19 cellular contexts compared by ENCODE assay signal in genomic region chr16:11524098-11524760, GRCh38.
DNase-seq lines count a peak whose midpoint lies in the region; ATAC-seq, FAIRE-seq and TF ChIP-seq lines count a peak whose summit lies in the region.
"Had no signal": no experiment of that assay in that cellular context is flagged by ENCODE, and none has a peak within 500 bp of the region (broad histone marks: within the 10 kb centered on the region; RNA-seq: fewer than 3 reads in every experiment).

No MANE protein-coding gene starts in this region.

- H3K23ac ChIP-seq in IMR-90 (ENCODE audit: low read depth, low read length), result no peak overlapping the region

- no peak overlapping the region for H4K91ac ChIP-seq in IMR-90 (ENCODE audit: insufficient read depth, low read depth, low read length)

- no peaks in the 10 kb centered on the region for H3K4me1 ChIP-seq in IMR-90 (ENCODE audit: control insufficient read depth, insufficient read depth, low read length)
- H3K4me1 ChIP-seq in kidney (ENCODE audit: control insufficient read depth in 1 of 2, insufficient read depth in 1 of 2, low read depth in 1 of 2, low read length in 2 of 2), result no peaks in the 10 kb centered on the region
- H3K4me1 ChIP-seq: HAP-1, SJCRH30 had no signal

- H3K9me3 ChIP-seq in IMR-90 (ENCODE audit: control insufficient read depth, insufficient read depth, low read length), result peaks cover 6% of the 10 kb centered on the region
- peaks cover 0 to 3% of the 10 kb centered on the region in 2 donors for H3K9me3 ChIP-seq in kidney (ENCODE audit: control insufficient read depth in 1 of 2, low read length in 2 of 2)
- H3K9me3 ChIP-seq: HAP-1, SJCRH30 had no signal

- H3K4me2 ChIP-seq in IMR-90 (ENCODE audit: low read depth, low read length), result no peak overlapping the region

- H3K27ac ChIP-seq in IMR-90 (ENCODE audit: insufficient read depth, low read length), result no peak overlapping the region
- no peak overlapping the region for H3K27ac ChIP-seq in brain microvascular endothelial cell
- no peak overlapping the region for H3K27ac ChIP-seq in kidney (ENCODE audit: low read depth in 2 of 2, low read length in 2 of 2)
- H3K27ac ChIP-seq: SJCRH30 had no signal

- peak; percentile 28; the same call in 1 of the 2 replicates for TF ChIP-seq CTCF in IMR-90 (conservative IDR thresholded peaks at IDR 0.05; ENCODE audit: low read depth, low read length)
- peak; percentile 27 for TF ChIP-seq CTCF in brain microvascular endothelial cell (IDR thresholded peaks at IDR 0.05; ENCODE audit: low read depth, low read length, missing control alignments)
- TF ChIP-seq CTCF in kidney (IDR thresholded peaks at IDR 0.05; ENCODE audit: borderline replicate concordance, extremely low read depth, insufficient read depth), result no peak

- H3K4ac ChIP-seq in IMR-90 (ENCODE audit: low read depth, low read length), result no peak overlapping the region

- TF ChIP-seq RAD21 in IMR-90 (IDR thresholded peaks at IDR 0.05; ENCODE audit: low read length), result peak; percentile 29; the same call in 1 of the 2 replicates

- H3K27me3 ChIP-seq in IMR-90 (ENCODE audit: control insufficient read depth, insufficient read depth, low read length), result peaks cover 15% of the 10 kb centered on the region
- peaks cover 13% of the 10 kb centered on the region for H3K27me3 ChIP-seq in brain microvascular endothelial cell (replicated peaks)
- H3K27me3 ChIP-seq: SJCRH30 had no signal

- dilution Hi-C loops in IMR-90 (cut with HindIII; ENCODE audit: low sequenced_read_pairs, unreplicated experiment), result no loop called here

- no TSS peak for BruUV-seq in IMR-90 (replicated peaks; lab: Mats Ljungman, UMichigan)

- no peaks in the 10 kb centered on the region for H4K20me1 ChIP-seq in IMR-90 (ENCODE audit: insufficient read depth, low read length)

- no peak overlapping the region for H2BK15ac ChIP-seq in IMR-90 (ENCODE audit: low read depth, low read length)

- no peak overlapping the region for H3K56ac ChIP-seq in IMR-90 (ENCODE audit: extremely low read depth, insufficient read depth, low read length)

- H3K79me1 ChIP-seq in IMR-90 (ENCODE audit: low read depth in 1 of 2, low read length in 2 of 2), result no peaks in the 10 kb centered on the region

- intact Hi-C loops in IMR-90 (cut with micrococcal nuclease) (no loop called here), kidney (cut with DNase I) (loop anchor here (10.0 kb wide), 1 partner anchor 119 kb away; no protein-coding TSS in a partner anchor)

- ATAC-seq in IMR-90 (ENCODE audit: low read depth), result no peak; the same call in 1 of the 2 replicates
- ATAC-seq in GM21717 (IDR thresholded peaks at IDR 0.05; ENCODE audit: unreplicated experiment), result no peak

- no peaks in the 10 kb centered on the region for H3K9me1 ChIP-seq in IMR-90 (ENCODE audit: insufficient read depth, low read length)

- in situ Hi-C loops in IMR-90 (cut with MboI; ENCODE audit: low sequenced_read_pairs) (no loop called here), brain microvascular endothelial cell (cut with HindIII; ENCODE audit: low pct_ligation_motif_present, low sequenced_read_pairs) (no loop called here)

- no peak overlapping the region for H3K9ac ChIP-seq in IMR-90 (ENCODE audit: low read depth, low read length)
- no peak overlapping the region for H3K9ac ChIP-seq in kidney (ENCODE audit: low read length in 2 of 2)

- H2AK5ac ChIP-seq in IMR-90 (ENCODE audit: low read depth, low read length), result no peak overlapping the region

- no peak overlapping the region for H2BK120ac ChIP-seq in IMR-90 (ENCODE audit: low read depth, low read length)

- H3K36me3 ChIP-seq in IMR-90 (ENCODE audit: control insufficient read depth, insufficient read depth, low read length) (no peaks in the 10 kb centered on the region), brain microvascular endothelial cell (replicated peaks) (no peaks in the 10 kb centered on the region), kidney (ENCODE audit: control insufficient read depth in 1 of 2, insufficient read depth in 2 of 2, low read length in 2 of 2) (no peaks in the 10 kb centered on the region)
- H3K36me3 ChIP-seq: HAP-1, SJCRH30 had no signal

- no peak for TF ChIP-seq POLR2A in IMR-90 (IDR thresholded peaks at IDR 0.05; ENCODE audit: low read depth, low read length)

- H3K18ac ChIP-seq in IMR-90 (ENCODE audit: low read depth, low read length), result no peak overlapping the region

- peak; percentile 13 for DNase-seq in AG08395 (ENCODE audit: low spot score)
- no peak for DNase-seq in IMR-90
- DNase-seq in brain microvascular endothelial cell, result no peak
- DNase-seq in kidney, result peak; percentile 18
- no peak for DNase-seq in GM03348 (ENCODE audit: low spot score)
- DNase-seq in HPDE6-E6E7 (ENCODE audit: extremely low spot score), result no peak
- no peak for DNase-seq in NCI-H187 treated with DMSO at 0.1 percent for 48 hours (lab: John Stamatoyannopoulos, UW)
- DNase-seq: COR-L47, DMS153, KG1, NCI-H1436, NCI-H2029 treated with DMSO at 0.1 percent for 48 hours, NCI-H524 treated with DMSO at 0.1 percent for 48 hours, SJCRH30, SW 1271 had no signal

- H4K8ac ChIP-seq in IMR-90 (ENCODE audit: low read depth in 2 of 2, low read length in 2 of 2), result no peak overlapping the region

- H3K4me3 ChIP-seq in IMR-90 (ENCODE audit: insufficient read depth, low read depth, low read length) (no peak overlapping the region), brain microvascular endothelial cell (ENCODE audit: low read depth, low read length) (no peak overlapping the region), kidney (ENCODE audit: low read length in 2 of 2) (no peak overlapping the region)
- H3K4me3 ChIP-seq: HAP-1, SJCRH30 had no signal

- CTCF ChIA-PET in IMR-90 (lab: Yijun Ruan, JAX), result no interaction called here

- no peak overlapping the region for H2AFZ ChIP-seq in IMR-90 (replicated peaks; ENCODE audit: low read length, poor library complexity)

- no peak for FAIRE-seq in kidney (lab: Jason Lieb, UNC)
- FAIRE-seq: A204.1, GM19239 had no signal

- H4K5ac ChIP-seq in IMR-90 (ENCODE audit: low read depth, low read length), result no peak overlapping the region

- H2AK9ac ChIP-seq in IMR-90 (replicated peaks; ENCODE audit: low read depth, low read length, poor library complexity), result no peak overlapping the region

- WGBS in IMR-90 (ENCODE audit: extremely low coverage in 2 of 2, insufficient read length in 1 of 2), 2 experiments, result 100% methylated on average over 1 of the region's 6 CpGs

- no peak overlapping the region for H2BK5ac ChIP-seq in IMR-90 (ENCODE audit: low read depth, low read length, poor library complexity, severe bottlenecking)

- no peak overlapping the region for H3K14ac ChIP-seq in IMR-90 (replicated peaks; ENCODE audit: low read depth, low read length)

- POLR2A ChIA-PET in IMR-90 (lab: Charles Lee; ENCODE audit: unreplicated experiment), result no interaction called here

- H2BK20ac ChIP-seq in IMR-90 (ENCODE audit: low read depth, low read length), result no peak overlapping the region

TF ChIP-seq in IMR-90, 13 proteins besides CTCF, POLR2A, EP300 and RAD21:
- TF ChIP-seq ELK1 (IDR thresholded peaks at IDR 0.05; ENCODE audit: borderline replicate concordance, low read depth, low read length) (no peak), CHD1 (IDR thresholded peaks at IDR 0.05; ENCODE audit: low read depth, low read length) (no peak), CEBPB (IDR thresholded peaks at IDR 0.05; ENCODE audit: low read depth, low read length) (no peak), RCOR1 (IDR thresholded peaks at IDR 0.05; ENCODE audit: insufficient replicate concordance, low read length) (no peak), SMC3 (IDR thresholded peaks at IDR 0.05; ENCODE audit: low read depth, low read length) (no peak), MAFK (IDR thresholded peaks at IDR 0.05; ENCODE audit: low read depth, low read length) (no peak), FOS (IDR thresholded peaks at IDR 0.05; ENCODE audit: low read depth, low read length) (no peak)

Comparison
In these comparisons a context has a peak if more than half of its experiments do, and no peak if none do; other contexts are left out.
1. DNase-seq: peak in AG08395 (single experiment) and kidney (single experiment); none in IMR-90 (single experiment), brain microvascular endothelial cell (single experiment), GM03348 (single experiment), HPDE6-E6E7 (single experiment) and NCI-H187 treated with DMSO at 0.1 percent for 48 hours (single experiment).